ENCODE assay signal across 24 cellular contexts in the genomic region with DNA sequence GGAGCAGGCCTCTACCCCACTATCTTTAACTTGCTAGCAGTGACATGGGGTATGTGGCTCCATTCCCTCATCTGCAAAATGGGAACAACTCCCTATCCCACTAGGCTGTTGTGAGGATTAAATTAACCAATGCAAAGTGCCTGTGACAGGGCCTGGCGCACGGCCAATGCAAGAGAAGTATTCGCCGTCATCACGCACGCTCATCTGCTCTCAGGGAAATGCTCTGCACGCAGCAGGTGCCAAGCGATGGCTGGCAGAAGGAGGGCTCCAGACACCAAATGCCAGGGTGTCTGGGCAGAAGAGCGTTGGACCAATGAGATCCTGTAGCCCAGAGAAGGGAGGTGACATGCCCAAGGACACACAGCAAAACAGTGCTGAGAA. TPM values are rescaled to one million over a fixed set of nuclear protein-coding genes. Genes with fewer than 3 reads are reported as not detected.
DNase-seq lines count a peak whose midpoint lies in the region; ATAC-seq, FAIRE-seq and TF ChIP-seq lines count a peak whose summit lies in the region.
"Had no signal": no experiment of that assay in that cellular context is flagged by ENCODE, and none has a peak within 500 bp of the region (broad histone marks: within the 10 kb centered on the region; RNA-seq: fewer than 3 reads in every experiment).

No MANE protein-coding gene starts in this region.

- FAIRE-seq in A549 (lab: Jason Lieb, UNC) (no peak), bronchial epithelial cell (lab: Jason Lieb, UNC) (peak; percentile 28)
- FAIRE-seq: H54 had no signal

- no peaks in the 10 kb centered on the region for H3K27me3 Mint-ChIP-seq in T-helper 2 cell treated with Interferon-gamma antibody and Interleukin-4, amounts not matched to agents 5 μg/mL and 100 μg/mL, for 36 hours (ENCODE audit: low read depth)
- H3K27me3 Mint-ChIP-seq: CD4-positive, alpha-beta memory T cell had no signal

- intact Hi-C loops in uterus (cut with DNase I; ENCODE audit: low total_unique reads), result no loop called here

- H3K27me3 ChIP-seq in BLaER1 (peaks cover 23% of the 10 kb centered on the region), bronchial epithelial cell (ENCODE audit: control insufficient read depth, insufficient read depth, low read length) (no peaks in the 10 kb centered on the region), uterus (no peaks in the 10 kb centered on the region)
- H3K27me3 ChIP-seq: MG63, SJCRH30 had no signal

- TF ChIP-seq POLR2A in A549 (IDR thresholded peaks at IDR 0.05; ENCODE audit: low read length) (no peak), uterus (IDR thresholded peaks at IDR 0.05) (no peak)

- CTCF ChIA-PET in A549 (lab: Yijun Ruan, JAX), result interaction anchor here (1.5 to 20.6 kb wide), 2 partner anchors 12 to 26 kb away, joined by 4 to 215 read pairs; no protein-coding TSS in a partner anchor

- H3K9me3 Mint-ChIP-seq in T-helper 2 cell treated with Interferon-gamma antibody and Interleukin-4, amounts not matched to agents 5 μg/mL and 100 μg/mL, for 36 hours, result no peaks in the 10 kb centered on the region
- H3K9me3 Mint-ChIP-seq: CD4-positive, alpha-beta memory T cell; HFFc6; T-helper 1 cell treated with Interleukin-12 subunit alpha and Interleukin-12 subunit beta and Interleukin-4 antibody, amounts not matched to agents 30 μg/mL and 1 μg/mL, for 36 hours had no signal

- H3K27ac Mint-ChIP-seq in T-helper 2 cell treated with Interferon-gamma antibody and Interleukin-4, amounts not matched to agents 5 μg/mL and 100 μg/mL, for 36 hours, result no peak overlapping the region
- H3K27ac Mint-ChIP-seq: HFFc6; T-helper 1 cell treated with Interleukin-12 subunit alpha and Interleukin-12 subunit beta and Interleukin-4 antibody, amounts not matched to agents 30 μg/mL and 1 μg/mL, for 36 hours had no signal

- H3K36me3 ChIP-seq in BLaER1 (no peaks in the 10 kb centered on the region), bronchial epithelial cell (ENCODE audit: control insufficient read depth, insufficient read depth, low read length) (peaks cover 50% of the 10 kb centered on the region), uterus (no peaks in the 10 kb centered on the region)
- H3K36me3 ChIP-seq: MG63, SJCRH30 had no signal

- no peak for TF ChIP-seq EP300 in A549 (IDR thresholded peaks at IDR 0.05)

- H3K4me3 Mint-ChIP-seq in T-helper 2 cell treated with Interferon-gamma antibody and Interleukin-4, amounts not matched to agents 5 μg/mL and 100 μg/mL, for 36 hours, result no peak overlapping the region
- H3K4me3 Mint-ChIP-seq: CD4-positive, alpha-beta memory T cell; HFFc6; T-helper 1 cell treated with Interleukin-12 subunit alpha and Interleukin-12 subunit beta and Interleukin-4 antibody, amounts not matched to agents 30 μg/mL and 1 μg/mL, for 36 hours had no signal

- no peak overlapping the region for H3K9ac ChIP-seq in BLaER1

- TF ChIP-seq RAD21 in A549 (conservative IDR thresholded peaks at IDR 0.05 in 1 of 2, IDR thresholded peaks at IDR 0.05 in 1 of 2), result no peak

- WGBS in A549 (ENCODE audit: missing lambda C conversion rate), result 91% methylated on average over 9 of the region's 9 CpGs

- DNase-seq in A549 (ENCODE audit: low read depth in 1 of 2, low spot score in 1 of 2), result no peak
- peak; percentile 25 for DNase-seq in NCI-H2171 (lab: John Stamatoyannopoulos, UW)
- DNase-seq in bronchial epithelial cell (ENCODE audit: low read depth), result no peak
- DNase-seq in T-helper 2 cell treated with Interferon-gamma antibody and Interleukin-4, amounts not matched to agents 5 μg/mL and 100 μg/mL, for 36 hours (ENCODE audit: low spot score), result no peak
- no peak for DNase-seq in uterus
- no peak for DNase-seq in activated CD4-positive, alpha-beta T cell treated with anti-CD3 and anti-CD28 coated beads, Interleukin-2, amount 50 U/mL, for 1 hour
- no peak for DNase-seq in stimulated activated CD4-positive, alpha-beta T cell treated with anti-CD3 and anti-CD28 coated beads, Interleukin-4, amount 100 ng/mL, for 24 hours
- DNase-seq: CD4-positive, alpha-beta memory T cell; DMS79 treated with DMSO at 0.1 percent for 48 hours; HFFc6; Karpas-422; MG63; NCI-H1048; NCI-H1436; NCI-H2081; NCI-H524 treated with DMSO at 0.1 percent for 48 hours; PC-3; RPMI8226; SJCRH30 had no signal

- no peaks in the 10 kb centered on the region for H3K9me3 ChIP-seq in A549
- no peaks in the 10 kb centered on the region for H3K9me3 ChIP-seq in BLaER1
- no peaks in the 10 kb centered on the region for H3K9me3 ChIP-seq in uterus
- H3K9me3 ChIP-seq: MG63, SJCRH30 had no signal

- peaks cover 29% of the 10 kb centered on the region; the same call in 1 of the 2 replicates for H4K20me1 ChIP-seq in BLaER1

- POLR2A ChIA-PET in A549 (lab: Yijun Ruan, JAX), result no interaction called here

- H3K4me3 ChIP-seq in A549, result no peak overlapping the region
- no peak overlapping the region for H3K4me3 ChIP-seq in BLaER1
- H3K4me3 ChIP-seq in bronchial epithelial cell (ENCODE audit: low read depth, low read length), result no peak overlapping the region
- no peak overlapping the region for H3K4me3 ChIP-seq in uterus
- H3K4me3 ChIP-seq: MG63, SJCRH30 had no signal

- no peaks in the 10 kb centered on the region for H3K4me1 Mint-ChIP-seq in T-helper 2 cell treated with Interferon-gamma antibody and Interleukin-4, amounts not matched to agents 5 μg/mL and 100 μg/mL, for 36 hours (ENCODE audit: low read depth)

- no peak overlapping the region for H3K27ac ChIP-seq in A549
- H3K27ac ChIP-seq in BLaER1, result no peak overlapping the region
- H3K27ac ChIP-seq in uterus, result no peak overlapping the region
- H3K27ac ChIP-seq: SJCRH30 had no signal

- H3K4me1 ChIP-seq in A549, result peaks cover 33% of the 10 kb centered on the region
- H3K4me1 ChIP-seq in BLaER1, result peaks cover 17% of the 10 kb centered on the region
- H3K4me1 ChIP-seq in uterus, result no peaks in the 10 kb centered on the region

- no peak for TF ChIP-seq CTCF in A549 (IDR thresholded peaks at IDR 0.05)
- no peak for TF ChIP-seq CTCF in bronchial epithelial cell (IDR thresholded peaks at IDR 0.05; ENCODE audit: insufficient read depth, low read length, severe bottlenecking)
- no peak for TF ChIP-seq CTCF in uterus (IDR thresholded peaks at IDR 0.05)

- no peaks in the 10 kb centered on the region for H3K36me3 Mint-ChIP-seq in T-helper 2 cell treated with Interferon-gamma antibody and Interleukin-4, amounts not matched to agents 5 μg/mL and 100 μg/mL, for 36 hours (ENCODE audit: low read depth)

- ATAC-seq in A549, result no peak
- ATAC-seq: PC-3 had no signal

- no peak overlapping the region for H3K4me2 ChIP-seq in A549
- H3K4me2 ChIP-seq in BLaER1, result peak overlapping the region; percentile 52

TF ChIP-seq in A549, 52 proteins besides CTCF, POLR2A, EP300 and RAD21:
- TF ChIP-seq, protein P1, sequence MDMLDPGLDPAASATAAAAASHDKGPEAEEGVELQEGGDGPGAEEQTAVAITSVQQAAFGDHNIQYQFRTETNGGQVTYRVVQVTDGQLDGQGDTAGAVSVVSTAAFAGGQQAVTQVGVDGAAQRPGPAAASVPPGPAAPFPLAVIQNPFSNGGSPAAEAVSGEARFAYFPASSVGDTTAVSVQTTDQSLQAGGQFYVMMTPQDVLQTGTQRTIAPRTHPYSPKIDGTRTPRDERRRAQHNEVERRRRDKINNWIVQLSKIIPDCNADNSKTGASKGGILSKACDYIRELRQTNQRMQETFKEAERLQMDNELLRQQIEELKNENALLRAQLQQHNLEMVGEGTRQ (IDR thresholded peaks at IDR 0.05), result no peak
- no peak for TF ChIP-seq HOXB13 (CRISPR knock-in tag; IDR thresholded peaks at IDR 0.05; ENCODE audit: low read depth)
- TF ChIP-seq ZFP36 (IDR thresholded peaks at IDR 0.05; ENCODE audit: borderline replicate concordance, partially characterized antibody), result peak; percentile 8
- TF ChIP-seq EHMT2 (IDR thresholded peaks at IDR 0.05; ENCODE audit: low read depth), result no peak
- TF ChIP-seq, protein P2, sequence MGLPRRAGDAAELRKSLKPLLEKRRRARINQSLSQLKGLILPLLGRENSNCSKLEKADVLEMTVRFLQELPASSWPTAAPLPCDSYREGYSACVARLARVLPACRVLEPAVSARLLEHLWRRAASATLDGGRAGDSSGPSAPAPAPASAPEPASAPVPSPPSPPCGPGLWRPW (IDR thresholded peaks at IDR 0.05), result no peak

RNA-seq across cellular contexts. Expression of gene FAM83G, which starts 17.3 kb away (rescaled TPM):
- 11.0 and 12.8 TPM in 2 replicates for polyA plus RNA-seq in A549 (2011; rRNA removed)
- polyA plus RNA-seq in A549 (2012; cell fraction: cytosol; rRNA removed), result 11.1 and 15.8 TPM in 2 replicates
- 38.5 and 42.5 TPM in 2 replicates for polyA plus RNA-seq in A549 (2012; cell fraction: nucleus; rRNA removed)
- polyA plus RNA-seq in A549 (2017; fragmentation: RNase III; extraction: RNeasy Plus Mini Kit Qiagen cat#74134 plus additional on column Dnase treatment), result 19.8 to 22.0 TPM (median 20.5 TPM) in 3 replicates
- polyA minus RNA-seq in A549 (2011; rRNA and poly(A)+ RNA removed), result 18.1 and 22.7 TPM in 2 replicates
- total RNA-seq in bronchial epithelial cell, result 28.4 and 35.5 TPM in 2 replicates
- total RNA-seq in uterus, result 10 to 100 TPM in 1 of 4 donors, 1 to 10 TPM in 3; 1.0 to 10.7 (median 1.8) TPM

RNA-seq across cellular contexts. Expression of gene SLC5A10, which starts 35.3 kb away (rescaled TPM):
- polyA plus RNA-seq in A549 (2011; rRNA removed) (0.26 and 0.28 TPM in 2 replicates), A549 (2017; fragmentation: RNase III; extraction: RNeasy Plus Mini Kit Qiagen cat#74134 plus additional on column Dnase treatment) (0.07 to 0.22 TPM (median 0.15 TPM) in 3 replicates)
- polyA plus RNA-seq in A549 (2012; cell fraction: cytosol; rRNA removed), result 0.07 and 0.19 TPM in 2 replicates
- polyA plus RNA-seq in A549 (2012; cell fraction: nucleus; rRNA removed), result 0.23 and 0.32 TPM in 2 replicates
- 0.15 and 0.54 TPM in 2 replicates for polyA minus RNA-seq in A549 (2011; rRNA and poly(A)+ RNA removed)
- total RNA-seq in bronchial epithelial cell (0.13 TPM in 1 of 2 replicates, not detected in the other), uterus (not detected)
- total RNA-seq: CD4-positive, alpha-beta memory T cell; HFFc6; HT-29; PC-3; SJCRH30 had no signal
- polyA plus RNA-seq: AG04450 had no signal

RNA-seq across cellular contexts. Expression of gene GRAP, which starts 59.5 kb away (rescaled TPM):
- 0.19 and 0.25 TPM in 2 replicates for polyA plus RNA-seq in A549 (2011; rRNA removed)
- 0.15 and 0.19 TPM in 2 replicates for polyA plus RNA-seq in A549 (2012; cell fraction: cytosol; rRNA removed)
- polyA plus RNA-seq in A549 (2012; cell fraction: nucleus; rRNA removed), result 0.43 and 0.60 TPM in 2 replicates
- polyA plus RNA-seq in A549 (2017; fragmentation: RNase III; extraction: RNeasy Plus Mini Kit Qiagen cat#74134 plus additional on column Dnase treatment), result 0.17 to 0.31 TPM (median 0.19 TPM) in 3 replicates
- 0.08 and 0.24 TPM in 2 replicates for polyA minus RNA-seq in A549 (2011; rRNA and poly(A)+ RNA removed)
- not detected in 2 replicates for total RNA-seq in bronchial epithelial cell
- 10 to 100 TPM in 2 of 4 donors, 1 to 10 TPM in 2; 8.3 to 21.2 (median 13.5) TPM for total RNA-seq in uterus
- total RNA-seq: PC-3 had no signal
